16 cellular contexts compared by ENCODE assay signal in the genomic region with DNA sequence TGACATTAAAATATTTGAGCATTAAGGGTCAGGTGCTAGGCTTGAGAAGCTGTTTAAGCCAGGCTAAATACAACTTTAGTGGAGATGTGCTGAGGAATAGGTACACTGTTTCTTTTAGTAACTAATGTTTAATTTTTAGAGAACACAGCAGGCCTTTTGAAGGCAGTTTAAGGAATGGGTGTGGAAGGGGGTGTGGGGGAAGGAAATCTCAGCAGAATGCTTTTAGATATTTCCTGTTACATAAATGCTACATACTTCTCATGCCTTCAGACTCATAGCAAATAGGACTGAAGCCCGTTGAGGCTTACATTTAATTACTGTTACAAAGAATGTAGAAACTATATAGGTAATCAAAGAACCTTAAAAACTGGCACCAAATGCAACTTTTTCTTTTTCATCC.
DNase-seq lines count a peak whose midpoint lies in the region; ATAC-seq and TF ChIP-seq lines count a peak whose summit lies in the region.
"Had no signal": no experiment of that assay in that cellular context is flagged by ENCODE, and none has a peak within 500 bp of the region (broad histone marks: within the 10 kb centered on the region; RNA-seq: fewer than 3 reads in every experiment).

No MANE protein-coding gene starts in this region.

- TF ChIP-seq CTCF in Calu3 (IDR thresholded peaks at IDR 0.05; ENCODE audit: unreplicated experiment): no peak
- no peak for TF ChIP-seq CTCF in gastroesophageal sphincter (IDR thresholded peaks at IDR 0.05)
- no peak for TF ChIP-seq CTCF in sigmoid colon (IDR thresholded peaks at IDR 0.05)

- no peak for TF ChIP-seq POLR2A in gastroesophageal sphincter (IDR thresholded peaks at IDR 0.05)
- TF ChIP-seq POLR2A in sigmoid colon (IDR thresholded peaks at IDR 0.05): no peak

- H3K27me3 ChIP-seq in gastroesophageal sphincter (no peaks in the 10 kb centered on the region), sigmoid colon (no peaks in the 10 kb centered on the region)

- DNase-seq in Calu3 (no peak), sigmoid colon (no peak), posterior cingulate gyrus (no peak), DMS53 (lab: John Stamatoyannopoulos, UW) (no peak)
- no peak for DNase-seq in central memory CD4-positive, alpha-beta T cell
- DNase-seq: activated B cell treated with CpG ODN at 0.5 μM for 24 hours, KG1, mesendoderm, NCI-H1436 treated with DMSO at 0.1 percent for 48 hours, occipital lobe had no signal

- no peak for TF ChIP-seq EP300 in gastroesophageal sphincter (IDR thresholded peaks at IDR 0.05)
- no peak for TF ChIP-seq EP300 in sigmoid colon (IDR thresholded peaks at IDR 0.05)

- H3K4me1 ChIP-seq in gastroesophageal sphincter: peaks cover 13 to 37% (median 17%) of the 10 kb centered on the region in 3 donors
- peaks cover 0 to 42% (median 25%) of the 10 kb centered on the region in 4 donors for H3K4me1 ChIP-seq in sigmoid colon

- ATAC-seq in SK-N-SH treated with all-trans-retinoic acid at 6 μM for 48 hours (peak; percentile 85), gastroesophageal sphincter (peak; percentile 19), HG02678 (IDR thresholded peaks at IDR 0.05; ENCODE audit: unreplicated experiment) (no peak)

- peak overlapping the region; percentile 80 for H3K27ac Mint-ChIP-seq in Calu3 (ENCODE audit: unreplicated experiment)
- H3K27ac Mint-ChIP-seq: activated B cell treated with CpG ODN at 0.5 μM for 24 hours; activated naive CD8-positive, alpha-beta T cell; CD14-positive monocyte had no signal

- H3K4me1 Mint-ChIP-seq in Calu3 (ENCODE audit: low read depth, unreplicated experiment): peaks cover 61% of the 10 kb centered on the region
- H3K4me1 Mint-ChIP-seq: activated B cell treated with CpG ODN at 0.5 μM for 24 hours, CD14-positive monocyte had no signal

- BruUV-seq in Calu3 (replicated peaks; lab: Mats Ljungman, UMichigan): no TSS peak

- peak overlapping the region; percentile 39 for H3K4me3 Mint-ChIP-seq in Calu3 (ENCODE audit: low read depth, unreplicated experiment)
- H3K4me3 Mint-ChIP-seq: activated B cell treated with CpG ODN at 0.5 μM for 24 hours; activated naive CD8-positive, alpha-beta T cell; CD14-positive monocyte had no signal

- WGBS in gastroesophageal sphincter (ENCODE audit: low coverage in 1 of 2), 2 donors: 0 to 10% methylated on average over 1 of the region's 1 CpG
- WGBS in sigmoid colon, 2 donors: 8 to 31% methylated on average over 1 of the region's 1 CpG

- CTCF ChIA-PET in Calu3 (lab: Charles Lee): no interaction called here

- intact Hi-C loops in Calu3 (cut with micrococcal nuclease; ENCODE audit: unreplicated experiment) (no loop called here), sigmoid colon (cut with DNase I) (no loop called here), posterior cingulate gyrus (cut with DNase I) (no loop called here)

- H3K9me3 Mint-ChIP-seq in Calu3 (ENCODE audit: low read depth, unreplicated experiment): no peaks in the 10 kb centered on the region
- H3K9me3 Mint-ChIP-seq: activated B cell treated with CpG ODN at 0.5 μM for 24 hours had no signal

- H3K9me3 ChIP-seq in gastroesophageal sphincter (no peaks in the 10 kb centered on the region), sigmoid colon (no peaks in the 10 kb centered on the region)
- H3K9me3 ChIP-seq: thoracic aorta had no signal

- no peaks in the 10 kb centered on the region for H3K36me3 ChIP-seq in gastroesophageal sphincter
- no peaks in the 10 kb centered on the region for H3K36me3 ChIP-seq in sigmoid colon
- H3K36me3 ChIP-seq: thoracic aorta had no signal

- peak overlapping the region in 3 of 4 donors; percentile 2 to 35 (median 34) for H3K27ac ChIP-seq in gastroesophageal sphincter
- peak overlapping the region in 3 of 4 donors; percentile 25 to 47 (median 38) for H3K27ac ChIP-seq in sigmoid colon

- H3K36me3 Mint-ChIP-seq in Calu3 (ENCODE audit: insufficient read depth, unreplicated experiment): no peaks in the 10 kb centered on the region
- H3K36me3 Mint-ChIP-seq: activated naive CD8-positive, alpha-beta T cell; CD14-positive monocyte had no signal

- no peaks in the 10 kb centered on the region for H3K27me3 Mint-ChIP-seq in Calu3 (ENCODE audit: unreplicated experiment)

- H3K4me3 ChIP-seq in gastroesophageal sphincter: no peak overlapping the region
- H3K4me3 ChIP-seq in sigmoid colon: no peak overlapping the region
- H3K4me3 ChIP-seq: thoracic aorta had no signal

TF ChIP-seq in SK-N-SH treated with all-trans-retinoic acid at 6 μM for 48 hours, 23 proteins besides CTCF, POLR2A, EP300 and RAD21:
- no peak for TF ChIP-seq OSR1 (CRISPR knock-in tag; IDR thresholded peaks at IDR 0.05)
- no peak for TF ChIP-seq ISL1 (CRISPR knock-in tag; IDR thresholded peaks at IDR 0.05)
- no peak for TF ChIP-seq ZFP30 (CRISPR knock-in tag; IDR thresholded peaks at IDR 0.05)
- no peak for TF ChIP-seq ZNF565 (CRISPR knock-in tag; conservative IDR thresholded peaks at IDR 0.05; ENCODE audit: low read depth)
- TF ChIP-seq GLIS3 (CRISPR knock-in tag; IDR thresholded peaks at IDR 0.05): no peak
TF ChIP-seq in SK-N-SH treated with all-trans-retinoic acid at 6 μM for 48 hours: peak in this region for 0.
